8 cellular contexts compared by ENCODE assay signal in the genomic region with DNA sequence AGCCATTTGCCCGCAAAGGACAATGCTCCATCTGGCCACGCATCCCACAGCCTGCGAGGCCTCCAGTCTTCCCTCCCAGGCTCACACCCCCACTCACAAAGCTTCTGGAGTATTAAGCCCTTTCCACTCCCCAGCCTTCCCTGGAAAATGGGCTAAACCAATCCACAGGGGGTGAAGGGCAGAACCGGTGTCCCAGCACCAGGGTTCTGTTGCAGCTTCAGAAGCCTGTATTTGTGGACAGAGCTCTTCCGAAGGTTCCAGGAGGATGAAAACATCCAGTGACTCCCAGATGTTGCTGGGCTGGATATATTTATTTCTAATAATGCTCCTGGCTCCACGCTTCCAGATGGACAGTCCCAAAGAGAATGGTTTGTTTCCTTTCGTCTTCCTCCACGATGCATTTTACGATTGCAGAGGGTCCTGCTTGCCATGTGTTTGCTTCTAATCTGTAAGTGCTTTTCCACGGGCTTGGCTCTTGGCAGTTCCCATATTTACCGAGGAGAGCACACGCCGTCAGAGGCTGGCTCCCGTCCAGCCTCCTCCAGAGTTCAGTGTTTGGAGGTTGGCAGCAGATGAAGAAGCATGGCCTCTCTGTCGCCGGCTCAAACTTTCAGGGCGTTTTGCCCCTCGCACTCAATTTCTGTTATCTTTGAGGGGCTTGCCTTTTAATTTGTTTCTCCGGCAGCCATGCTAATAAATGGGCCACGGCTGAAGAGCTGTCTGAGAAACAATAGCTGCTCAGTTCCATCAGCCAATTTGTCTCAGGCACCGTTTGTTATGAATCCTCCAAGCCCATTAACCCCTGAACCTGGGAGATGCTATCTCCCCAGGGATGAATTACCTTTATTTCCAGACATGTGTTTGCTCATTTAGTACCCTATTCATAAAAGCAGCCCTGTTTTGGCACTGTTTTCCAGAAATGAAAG.
DNase-seq lines count a peak whose midpoint lies in the region; ATAC-seq and TF ChIP-seq lines count a peak whose summit lies in the region.

No MANE protein-coding gene starts in this region.

- POLR2A ChIA-PET in A673 (lab: Charles Lee; ENCODE audit: low non-redundant PET) = no interaction called here

- H3K4me1 ChIP-seq in A673 (ENCODE audit: insufficient read depth, low read length, poor library complexity, severe bottlenecking) = no peaks in the 10 kb centered on the region
- H3K4me1 ChIP-seq in left lung = peaks cover 4 to 15% of the 10 kb centered on the region in 2 donors

- H3K9me3 ChIP-seq in A673 (ENCODE audit: low read depth, low read length, poor library complexity, severe bottlenecking) (no peaks in the 10 kb centered on the region), left lung (no peaks in the 10 kb centered on the region)

- H3K9me3 Mint-ChIP-seq in brain (peaks cover 0 to 24% (median 12%) of the 10 kb centered on the region in 5 experiments), type B pancreatic cell (peaks cover 13% of the 10 kb centered on the region)

- H3K27ac Mint-ChIP-seq in brain (peak overlapping the region; percentile 66 to 96 (median 89)), type B pancreatic cell (peak overlapping the region; percentile 70)

- ATAC-seq in left lung = peak; percentile 86
- no peak for ATAC-seq in GM18858 (IDR thresholded peaks at IDR 0.05; ENCODE audit: unreplicated experiment)

- H3K4me3 ChIP-seq in A673 (ENCODE audit: low read depth, low read length, poor library complexity, severe bottlenecking) (peak overlapping the region; percentile 8), left lung (no peak overlapping the region)

- H3K27me3 ChIP-seq in A673 (replicated peaks; ENCODE audit: insufficient read depth, low read depth, low read length, poor library complexity) (no peaks in the 10 kb centered on the region), left lung (no peaks in the 10 kb centered on the region)

- intact Hi-C loops in A673 (cut with micrococcal nuclease; ENCODE audit: unreplicated experiment) (no loop called here), left lung (cut with DNase I) (no loop called here)

- no peak for TF ChIP-seq CTCF in A673 (conservative IDR thresholded peaks at IDR 0.05; ENCODE audit: low read depth, low read length)
- no peak for TF ChIP-seq CTCF in brain (conservative IDR thresholded peaks at IDR 0.05)
- no peak for TF ChIP-seq CTCF in left lung (IDR thresholded peaks at IDR 0.05)
- no peak for TF ChIP-seq CTCF in type B pancreatic cell (conservative IDR thresholded peaks at IDR 0.05)

- peak; percentile 50 for DNase-seq in A673 (ENCODE audit: low spot score)
- DNase-seq in NCI-H146 treated with DMSO at 0.1 percent for 48 hours (lab: John Stamatoyannopoulos, UW; ENCODE audit: unreplicated experiment) = peak; percentile 0
- peak in 1 of 2 donors; percentile 62 for DNase-seq in left lung
- no peak for DNase-seq in type B pancreatic cell (ENCODE audit: extremely low spot score, unreplicated experiment)
- no peak for DNase-seq in activated effector memory CD4-positive, alpha-beta T cell treated with Interleukin-2 at 50 U/mL for 16 hours
- no peak for DNase-seq in activated CD4-positive, alpha-beta T cell treated with anti-CD3 and anti-CD28 coated beads, Interleukin-2, amount 50 U/mL, for 4 hours

- CTCF ChIA-PET in A673 (lab: Charles Lee) = no interaction called here

- H3K27me3 Mint-ChIP-seq in brain (peaks cover 3% of the 10 kb centered on the region), type B pancreatic cell (peaks cover 11% of the 10 kb centered on the region)

- no TSS peak for BruUV-seq in A673 (replicated peaks; lab: Mats Ljungman, UMichigan)

- no peaks in the 10 kb centered on the region for H3K36me3 Mint-ChIP-seq in brain
- peaks cover 4% of the 10 kb centered on the region for H3K36me3 Mint-ChIP-seq in type B pancreatic cell

- H3K36me3 ChIP-seq in A673 (ENCODE audit: insufficient read depth, low read length, poor library complexity, severe bottlenecking) = no peaks in the 10 kb centered on the region
- H3K36me3 ChIP-seq in left lung = no peaks in the 10 kb centered on the region

- H3K27ac ChIP-seq in A673 (ENCODE audit: low read depth, low read length, poor library complexity, severe bottlenecking) (peak overlapping the region; percentile 65), left lung (peak overlapping the region in 1 of 2 donors; percentile 10)

- H3K4me3 Mint-ChIP-seq in brain (peak overlapping the region; percentile 58 to 80 (median 74)), type B pancreatic cell (peak overlapping the region; percentile 81)

- H3K4me1 Mint-ChIP-seq in brain (peaks cover 60% of the 10 kb centered on the region), type B pancreatic cell (ENCODE audit: unreplicated experiment) (peaks cover 62% of the 10 kb centered on the region)

Comparison
In these comparisons a context has a peak if more than half of its experiments do, and no peak if none do; other contexts are left out.
1. DNase-seq: peak in A673 (single experiment) and NCI-H146 treated with DMSO at 0.1 percent for 48 hours (single experiment); none in type B pancreatic cell (single experiment), activated effector memory CD4-positive, alpha-beta T cell treated with Interleukin-2 at 50 U/mL for 16 hours (single experiment) and activated CD4-positive, alpha-beta T cell treated with anti-CD3 and anti-CD28 coated beads, Interleukin-2, amount 50 U/mL, for 4 hours (0 of 2).